Comparison of ENCODE assay signal across 1 cellular context in the genomic region with DNA sequence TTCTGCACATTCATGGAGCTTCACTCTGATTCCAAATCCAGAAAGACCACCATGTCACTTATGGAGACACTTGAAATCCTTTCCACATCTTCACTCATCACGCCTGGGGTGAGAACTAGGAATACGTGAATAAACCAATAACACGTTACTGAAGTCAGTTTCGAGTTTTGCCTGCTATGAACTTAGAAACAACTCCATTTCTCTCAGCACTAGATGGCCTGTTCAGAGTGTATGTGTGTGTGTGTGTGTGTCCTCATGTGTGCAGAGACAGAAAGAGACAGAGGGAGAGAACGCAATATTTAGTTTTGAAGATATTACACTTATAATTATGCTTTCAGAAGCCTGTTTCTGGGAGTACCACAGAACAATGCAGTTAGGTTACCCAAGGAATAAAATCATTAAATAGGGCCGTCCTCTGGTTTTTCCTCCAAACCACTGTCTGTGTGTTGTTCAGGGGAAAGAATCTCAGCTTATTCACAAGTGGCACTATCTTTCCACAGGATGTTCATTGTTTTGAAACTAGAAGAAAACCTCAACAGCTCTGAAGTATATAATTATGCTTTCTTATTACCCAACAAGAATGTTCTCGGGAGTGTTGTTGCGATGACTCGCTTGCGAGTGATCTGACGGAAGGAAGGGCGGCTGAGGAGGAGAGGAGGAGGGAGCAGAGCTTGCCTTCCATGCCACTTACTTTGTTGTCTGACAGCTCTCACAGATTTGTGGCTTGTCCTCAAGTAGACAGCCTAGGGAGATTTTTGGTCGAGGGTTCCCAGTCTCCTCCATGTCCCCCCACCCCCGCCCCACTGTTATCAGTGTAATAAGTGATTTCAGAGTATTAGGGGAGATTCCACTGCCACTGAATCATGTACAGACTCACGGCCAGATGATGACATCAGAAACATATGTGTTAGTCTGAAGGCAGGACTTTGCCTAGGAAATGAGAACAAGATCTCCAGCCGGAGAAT.
TF ChIP-seq lines count a peak whose summit lies in the region.

No MANE protein-coding gene starts in this region.

TF ChIP-seq in WTC11, 78 proteins besides CTCF, POLR2A, EP300 and RAD21 (continued from another document):
- TF ChIP-seq CBFB (CRISPR knock-in tag; IDR thresholded peaks at IDR 0.05; ENCODE audit: low read depth), result no peak
